Comparison of ENCODE assay signal across 1 cellular context in the genomic region with DNA sequence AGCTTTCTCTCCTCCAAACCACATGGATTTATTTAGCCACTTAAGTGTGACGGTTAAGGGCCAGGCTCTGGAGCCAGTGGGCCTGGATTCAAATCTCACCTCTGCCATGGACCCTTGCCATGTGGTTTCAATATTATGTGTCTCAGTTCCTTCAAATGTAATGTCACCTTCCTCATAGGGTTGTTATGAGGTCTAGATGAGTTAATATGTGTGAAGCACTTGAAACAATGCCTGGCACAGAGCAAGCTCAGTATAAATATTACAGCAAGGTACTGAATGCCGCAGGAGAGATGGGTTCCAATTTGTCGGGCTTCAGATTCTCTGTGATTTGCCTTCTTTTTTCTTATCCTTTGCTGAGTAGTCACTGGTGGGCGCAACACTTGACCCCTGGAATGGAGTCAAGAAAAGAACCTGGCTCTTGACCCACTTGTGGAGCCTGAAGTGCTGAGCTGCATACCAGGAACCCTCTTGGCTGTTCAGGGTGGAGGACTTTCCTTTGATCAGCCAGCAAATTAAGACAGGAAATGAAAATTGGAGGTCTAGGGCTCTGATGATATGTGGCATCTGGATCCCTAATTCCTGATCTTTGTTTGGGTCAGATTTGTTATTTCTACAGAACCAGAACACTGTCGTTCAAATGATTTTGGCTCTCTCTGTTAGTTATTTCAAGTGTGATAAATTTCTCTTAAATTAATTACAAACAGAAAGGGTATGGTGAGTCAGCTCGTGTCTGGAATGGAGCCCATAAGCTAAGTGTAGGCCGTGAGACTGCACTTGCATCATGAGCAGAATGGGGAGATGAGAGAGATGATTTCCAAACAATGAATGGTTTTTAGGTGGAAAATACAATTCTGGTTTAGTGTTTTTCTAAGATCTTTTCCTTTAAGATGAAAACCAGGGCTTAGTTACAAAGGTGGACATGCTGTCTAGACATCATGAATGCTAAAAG.
TF ChIP-seq lines count a peak whose summit lies in the region.

No MANE protein-coding gene starts in this region.

TF ChIP-seq in IMR-90, 13 proteins besides CTCF, POLR2A, EP300 and RAD21:
- TF ChIP-seq MAZ (IDR thresholded peaks at IDR 0.05; ENCODE audit: borderline replicate concordance, low read depth, low read length) (no peak), NFE2L2 (IDR thresholded peaks at IDR 0.05; ENCODE audit: low read depth, low read length) (no peak), RCOR1 (IDR thresholded peaks at IDR 0.05; ENCODE audit: insufficient replicate concordance, low read length) (no peak), CEBPB (IDR thresholded peaks at IDR 0.05; ENCODE audit: low read depth, low read length) (peak; percentile 68; the same call in 1 of the 2 replicates), CHD1 (IDR thresholded peaks at IDR 0.05; ENCODE audit: low read depth, low read length) (no peak), BHLHE40 (IDR thresholded peaks at IDR 0.05; ENCODE audit: low read depth, low read length) (peak; percentile 58; the same call in 1 of the 2 replicates), MXI1 (IDR thresholded peaks at IDR 0.05; ENCODE audit: borderline replicate concordance, low read depth, low read length) (no peak)
- TF ChIP-seq, protein P1, sequence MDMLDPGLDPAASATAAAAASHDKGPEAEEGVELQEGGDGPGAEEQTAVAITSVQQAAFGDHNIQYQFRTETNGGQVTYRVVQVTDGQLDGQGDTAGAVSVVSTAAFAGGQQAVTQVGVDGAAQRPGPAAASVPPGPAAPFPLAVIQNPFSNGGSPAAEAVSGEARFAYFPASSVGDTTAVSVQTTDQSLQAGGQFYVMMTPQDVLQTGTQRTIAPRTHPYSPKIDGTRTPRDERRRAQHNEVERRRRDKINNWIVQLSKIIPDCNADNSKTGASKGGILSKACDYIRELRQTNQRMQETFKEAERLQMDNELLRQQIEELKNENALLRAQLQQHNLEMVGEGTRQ (IDR thresholded peaks at IDR 0.05; ENCODE audit: low read depth, low read length): no peak
